ENCODE assay signal across 30 cellular contexts in genomic region chr11:100592619-100593309, GRCh38.
DNase-seq lines count a peak whose midpoint lies in the region; ATAC-seq and TF ChIP-seq lines count a peak whose summit lies in the region.
"Had no signal": no experiment of that assay in that cellular context is flagged by ENCODE, and none has a peak within 500 bp of the region (broad histone marks: within the 10 kb centered on the region; RNA-seq: fewer than 3 reads in every experiment).

No MANE protein-coding gene starts in this region.

- WGBS in endodermal cell (ENCODE audit: insufficient coverage in 1 of 2, insufficient read length in 1 of 2), 2 experiments = 94 to 100% methylated on average over 2 to 6 of the region's 6 CpGs

- peaks cover 4% of the 10 kb centered on the region for H3K9me3 Mint-ChIP-seq in endodermal cell
- H3K9me3 Mint-ChIP-seq: activated B cell treated with CpG ODN at 0.5 μM for 24 hours; activated naive CD4-positive, alpha-beta T cell treated with anti-CD3 and anti-CD28 coated beads, Interleukin-2, amount 10 ng/mL, durations not matched to agents 7 days and 5 days; activated T-helper 1 cell treated with anti-CD3 and anti-CD28 coated beads, Interleukin-12 subunit alpha, Interleukin-12 subunit beta, Interleukin-2, Interleukin-4 antibody, amounts not matched to agents 30 ng/mL and 10 ng/mL and 1 ng/mL, durations not matched to agents 14 hours and 24 hours and 36 hours; neural crest cell; stimulated activated memory B cell treated with anti-CD40 and anti-IgM and Interleukin-4, amounts not matched to agents 10 μg/mL and 1 μg/mL and 100 μg/mL, for 72 hours had no signal

- peak; percentile 60 for DNase-seq in NCI-H1694 treated with DMSO at 0.1 percent for 48 hours (lab: John Stamatoyannopoulos, UW)
- no peak for DNase-seq in NCI-H1694 (lab: John Stamatoyannopoulos, UW)
- DNase-seq in NCI-H82 (lab: John Stamatoyannopoulos, UW) = peak; percentile 89
- DNase-seq in fibroblast of peridontal ligament (ENCODE audit: extremely low read depth) = peak; percentile 59
- DNase-seq in activated CD8-positive, alpha-beta memory T cell treated with anti-CD3 and anti-CD28 coated beads, Interleukin-2, amount 50 U/mL, for 48 hours = no peak
- no peak for DNase-seq in stimulated activated CD4-positive, alpha-beta T cell treated with anti-CD3 and anti-CD28 coated beads, Interleukin-2, amount 100 ng/mL, for 24 hours
- DNase-seq in endodermal cell = no peak
- DNase-seq: 8988T; activated B cell treated with CpG ODN at 0.5 μM for 24 hours; activated CD4-positive, alpha-beta T cell treated with anti-CD3 and anti-CD28 coated beads, Interleukin-2, amount 50 U/mL, for 1 hour; activated naive CD4-positive, alpha-beta T cell treated with anti-CD3 and anti-CD28 coated beads, Interleukin-2, amount 10 ng/mL, durations not matched to agents 7 days and 5 days; CD4-positive, alpha-beta memory T cell; colonic mucosa; effector CD8-positive, alpha-beta T cell; erythroblast; foreskin melanocyte; GOT3; NCI-H1105; NCI-H2029; right lobe of liver; SHP77 treated with DMSO at 0.1 percent for 48 hours; stimulated activated CD4-positive, alpha-beta T cell treated with anti-CD3 and anti-CD28 coated beads, Interleukin-12 subunit alpha, Interleukin-12 subunit beta, amount 100 ng/mL, for 4 hours; stimulated activated CD4-positive, alpha-beta T cell treated with anti-CD3 and anti-CD28 coated beads, Interleukin-4, amount 100 ng/mL, for 4 hours; T1000 had no signal

- no peaks in the 10 kb centered on the region for H3K4me1 ChIP-seq in endodermal cell (ENCODE audit: control insufficient read depth, insufficient read depth, low read length)
- H3K4me1 ChIP-seq: colonic mucosa, right lobe of liver had no signal

- no peaks in the 10 kb centered on the region for H3K36me3 Mint-ChIP-seq in endodermal cell (ENCODE audit: low read depth)
- H3K36me3 Mint-ChIP-seq: activated naive CD4-positive, alpha-beta T cell treated with anti-CD3 and anti-CD28 coated beads, Interleukin-2, amount 10 ng/mL, durations not matched to agents 7 days and 5 days; CD4-positive, alpha-beta memory T cell; stimulated activated memory B cell treated with anti-CD40 and anti-IgM and Interleukin-4, amounts not matched to agents 10 μg/mL and 1 μg/mL and 100 μg/mL, for 72 hours had no signal

- H3K4me1 Mint-ChIP-seq in endodermal cell = peaks cover 8% of the 10 kb centered on the region
- H3K4me1 Mint-ChIP-seq: activated B cell treated with CpG ODN at 0.5 μM for 24 hours; activated naive CD4-positive, alpha-beta T cell treated with anti-CD3 and anti-CD28 coated beads, Interleukin-2, amount 10 ng/mL, durations not matched to agents 7 days and 5 days; CD4-positive, alpha-beta memory T cell; neural crest cell had no signal

- H3K4me3 ChIP-seq in endodermal cell (ENCODE audit: low read length) = no peak overlapping the region
- H3K4me3 ChIP-seq: colonic mucosa, hepatocyte, right lobe of liver had no signal

- TF ChIP-seq CTCF in endodermal cell (conservative IDR thresholded peaks at IDR 0.05) = no peak

- H3K36me3 ChIP-seq in endodermal cell (ENCODE audit: control insufficient read depth, insufficient read depth, low read length) = no peaks in the 10 kb centered on the region
- H3K36me3 ChIP-seq: colonic mucosa, right lobe of liver had no signal

- no peak overlapping the region for H3K4me3 Mint-ChIP-seq in endodermal cell
- H3K4me3 Mint-ChIP-seq: activated B cell treated with CpG ODN at 0.5 μM for 24 hours; activated naive CD4-positive, alpha-beta T cell treated with anti-CD3 and anti-CD28 coated beads, Interleukin-2, amount 10 ng/mL, durations not matched to agents 7 days and 5 days; activated T-helper 1 cell treated with anti-CD3 and anti-CD28 coated beads, Interleukin-12 subunit alpha, Interleukin-12 subunit beta, Interleukin-2, Interleukin-4 antibody, amounts not matched to agents 30 ng/mL and 10 ng/mL and 1 ng/mL, durations not matched to agents 14 hours and 24 hours and 36 hours; CD4-positive, alpha-beta memory T cell; neural crest cell; stimulated activated memory B cell treated with anti-CD40 and anti-IgM and Interleukin-4, amounts not matched to agents 10 μg/mL and 1 μg/mL and 100 μg/mL, for 72 hours had no signal

- no peak for ATAC-seq in HG02571 (IDR thresholded peaks at IDR 0.05; ENCODE audit: unreplicated experiment)
- ATAC-seq: Panc1; right lobe of liver; stimulated activated memory B cell treated with anti-CD40 and anti-IgM and Interleukin-4, amounts not matched to agents 10 μg/mL and 1 μg/mL and 100 μg/mL, for 72 hours had no signal

- H3K9ac ChIP-seq in endodermal cell (ENCODE audit: extremely low read depth, low read length, poor library complexity, severe bottlenecking) = no peak overlapping the region

- no peak overlapping the region for H3K27ac Mint-ChIP-seq in endodermal cell
- H3K27ac Mint-ChIP-seq: activated B cell treated with CpG ODN at 0.5 μM for 24 hours; activated naive CD4-positive, alpha-beta T cell treated with anti-CD3 and anti-CD28 coated beads, Interleukin-2, amount 10 ng/mL, durations not matched to agents 7 days and 5 days; activated T-helper 1 cell treated with anti-CD3 and anti-CD28 coated beads, Interleukin-12 subunit alpha, Interleukin-12 subunit beta, Interleukin-2, Interleukin-4 antibody, amounts not matched to agents 30 ng/mL and 10 ng/mL and 1 ng/mL, durations not matched to agents 14 hours and 24 hours and 36 hours; CD4-positive, alpha-beta memory T cell; stimulated activated memory B cell treated with anti-CD40 and anti-IgM and Interleukin-4, amounts not matched to agents 10 μg/mL and 1 μg/mL and 100 μg/mL, for 72 hours had no signal

- H3K27me3 ChIP-seq in endodermal cell (ENCODE audit: control insufficient read depth, insufficient read depth, low read length, poor library complexity, severe bottlenecking) = peaks cover 83% of the 10 kb centered on the region
- H3K27me3 ChIP-seq: colonic mucosa, hepatocyte, right lobe of liver had no signal

- H3K27me3 Mint-ChIP-seq in endodermal cell (ENCODE audit: insufficient read depth) = peaks cover 83% of the 10 kb centered on the region
- H3K27me3 Mint-ChIP-seq: activated naive CD4-positive, alpha-beta T cell treated with anti-CD3 and anti-CD28 coated beads, Interleukin-2, amount 10 ng/mL, durations not matched to agents 7 days and 5 days; CD4-positive, alpha-beta memory T cell had no signal

- H3K27ac ChIP-seq in endodermal cell (ENCODE audit: low read depth, low read length) = no peak overlapping the region
- H3K27ac ChIP-seq: colonic mucosa, hepatocyte, right lobe of liver had no signal

- peaks cover 10% of the 10 kb centered on the region for H3K9me3 ChIP-seq in endodermal cell (ENCODE audit: control insufficient read depth, low read length)
- H3K9me3 ChIP-seq: colonic mucosa, right lobe of liver had no signal

Comparison
In these comparisons a context has a peak if more than half of its experiments do, and no peak if none do; other contexts are left out.
1. DNase-seq: peak in NCI-H1694 treated with DMSO at 0.1 percent for 48 hours (single experiment), NCI-H82 (single experiment) and fibroblast of peridontal ligament (single experiment); none in NCI-H1694 (single experiment), activated CD8-positive, alpha-beta memory T cell treated with anti-CD3 and anti-CD28 coated beads, Interleukin-2, amount 50 U/mL, for 48 hours (single experiment), stimulated activated CD4-positive, alpha-beta T cell treated with anti-CD3 and anti-CD28 coated beads, Interleukin-2, amount 100 ng/mL, for 24 hours (0 of 2) and endodermal cell (single experiment).